Comparison of ENCODE assay signal across 8 cellular contexts in the genomic region with DNA sequence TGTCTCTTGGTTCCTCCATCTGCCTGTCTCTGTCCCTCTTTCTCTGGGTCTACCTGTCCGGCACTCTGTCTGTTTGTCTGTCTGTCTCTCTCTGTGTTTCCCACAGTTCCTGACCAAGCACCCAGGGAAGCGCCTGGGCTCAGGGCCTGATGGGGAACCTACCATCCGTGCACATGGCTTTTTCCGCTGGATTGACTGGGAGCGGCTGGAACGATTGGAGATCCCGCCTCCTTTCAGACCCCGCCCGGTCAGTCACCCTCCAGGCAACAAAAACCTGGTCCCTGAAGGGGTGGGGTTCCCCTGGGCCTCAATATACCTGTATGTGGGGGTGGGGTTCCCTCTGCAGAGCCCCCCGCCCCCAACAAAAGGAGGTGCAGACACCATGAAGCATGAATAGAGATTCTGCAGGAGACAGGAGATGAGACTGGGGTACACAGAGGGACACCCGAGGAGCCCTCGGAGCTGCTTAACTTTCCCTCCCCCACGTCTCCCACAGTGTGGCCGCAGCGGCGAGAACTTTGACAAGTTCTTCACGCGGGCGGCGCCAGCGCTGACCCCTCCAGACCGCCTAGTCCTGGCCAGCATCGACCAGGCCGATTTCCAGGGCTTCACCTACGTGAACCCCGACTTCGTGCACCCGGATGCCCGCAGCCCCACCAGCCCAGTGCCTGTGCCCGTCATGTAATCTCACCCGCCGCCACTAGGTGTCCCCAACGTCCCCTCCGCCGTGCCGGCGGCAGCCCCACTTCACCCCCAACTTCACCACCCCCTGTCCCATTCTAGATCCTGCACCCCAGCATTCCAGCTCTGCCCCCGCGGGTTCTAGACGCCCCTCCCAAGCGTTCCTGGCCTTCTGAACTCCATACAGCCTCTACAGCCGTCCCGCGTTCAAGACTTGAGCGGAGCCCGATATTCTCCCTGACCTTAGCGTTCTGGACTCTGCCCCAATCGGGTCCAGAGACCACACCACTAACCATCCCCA.
A peak's percentile ranks its signal among the peaks of the same experiment; 100 is the strongest.
DNase-seq lines count a peak whose midpoint lies in the region; ATAC-seq and TF ChIP-seq lines count a peak whose summit lies in the region.

No MANE protein-coding gene starts in this region.

- no peak overlapping the region for H3K4me3 Mint-ChIP-seq in T-helper 2 cell treated with Interferon-gamma antibody and Interleukin-4, amounts not matched to agents 5 μg/mL and 100 μg/mL, for 36 hours

- H3K36me3 Mint-ChIP-seq in T-helper 2 cell treated with Interferon-gamma antibody and Interleukin-4, amounts not matched to agents 5 μg/mL and 100 μg/mL, for 36 hours (ENCODE audit: low read depth), result no peaks in the 10 kb centered on the region

- no peak overlapping the region for H3K27ac Mint-ChIP-seq in T-helper 2 cell treated with Interferon-gamma antibody and Interleukin-4, amounts not matched to agents 5 μg/mL and 100 μg/mL, for 36 hours

- H3K27me3 Mint-ChIP-seq in T-helper 2 cell treated with Interferon-gamma antibody and Interleukin-4, amounts not matched to agents 5 μg/mL and 100 μg/mL, for 36 hours (ENCODE audit: low read depth), result peaks cover 54% of the 10 kb centered on the region

- DNase-seq in GM20000 (ENCODE audit: low spot score) (peak; percentile 86), astrocyte of the spinal cord (ENCODE audit: low read depth, low spot score) (no peak), iPS-NIHi11 (ENCODE audit: low spot score) (peak; percentile 78), globus pallidus (ENCODE audit: low spot score) (no peak), NCI-H526 treated with DMSO at 0.1 percent for 48 hours (lab: John Stamatoyannopoulos, UW) (no peak)
- DNase-seq in T-helper 2 cell treated with Interferon-gamma antibody and Interleukin-4, amounts not matched to agents 5 μg/mL and 100 μg/mL, for 36 hours (ENCODE audit: low spot score), result peak; percentile 49
- peak; percentile 68 to 75 for DNase-seq in stimulated activated CD4-positive, alpha-beta T cell treated with anti-CD3 and anti-CD28 coated beads, Interleukin-2, amount 100 ng/mL, for 48 hours

- no peak overlapping the region for H3K4me3 ChIP-seq in astrocyte of the spinal cord (ENCODE audit: low read depth, low read length)

- in situ Hi-C loops in astrocyte of the spinal cord (cut with HindIII; ENCODE audit: low sequenced_read_pairs), result no loop called here

- ATAC-seq in GM21515 (IDR thresholded peaks at IDR 0.05; ENCODE audit: unreplicated experiment), result no peak

- H3K9me3 Mint-ChIP-seq in T-helper 2 cell treated with Interferon-gamma antibody and Interleukin-4, amounts not matched to agents 5 μg/mL and 100 μg/mL, for 36 hours, result no peaks in the 10 kb centered on the region

- TF ChIP-seq CTCF in GM20000 (IDR thresholded peaks at IDR 0.05; ENCODE audit: extremely low read depth, missing control alignments) (peak; percentile 44), astrocyte of the spinal cord (IDR thresholded peaks at IDR 0.05; ENCODE audit: low read depth, low read length) (peak; percentile 90)

- peaks cover 11% of the 10 kb centered on the region for H3K4me1 Mint-ChIP-seq in T-helper 2 cell treated with Interferon-gamma antibody and Interleukin-4, amounts not matched to agents 5 μg/mL and 100 μg/mL, for 36 hours (ENCODE audit: low read depth)

Comparison
In these comparisons a context has a peak if more than half of its experiments do, and no peak if none do; other contexts are left out.
1. DNase-seq: peak in GM20000 (single experiment), T-helper 2 cell treated with Interferon-gamma antibody and Interleukin-4, amounts not matched to agents 5 μg/mL and 100 μg/mL, for 36 hours (single experiment), iPS-NIHi11 (single experiment) and stimulated activated CD4-positive, alpha-beta T cell treated with anti-CD3 and anti-CD28 coated beads, Interleukin-2, amount 100 ng/mL, for 48 hours (2 of 2); none in astrocyte of the spinal cord (single experiment), globus pallidus (single experiment) and NCI-H526 treated with DMSO at 0.1 percent for 48 hours (single experiment).